In the genomic region with DNA sequence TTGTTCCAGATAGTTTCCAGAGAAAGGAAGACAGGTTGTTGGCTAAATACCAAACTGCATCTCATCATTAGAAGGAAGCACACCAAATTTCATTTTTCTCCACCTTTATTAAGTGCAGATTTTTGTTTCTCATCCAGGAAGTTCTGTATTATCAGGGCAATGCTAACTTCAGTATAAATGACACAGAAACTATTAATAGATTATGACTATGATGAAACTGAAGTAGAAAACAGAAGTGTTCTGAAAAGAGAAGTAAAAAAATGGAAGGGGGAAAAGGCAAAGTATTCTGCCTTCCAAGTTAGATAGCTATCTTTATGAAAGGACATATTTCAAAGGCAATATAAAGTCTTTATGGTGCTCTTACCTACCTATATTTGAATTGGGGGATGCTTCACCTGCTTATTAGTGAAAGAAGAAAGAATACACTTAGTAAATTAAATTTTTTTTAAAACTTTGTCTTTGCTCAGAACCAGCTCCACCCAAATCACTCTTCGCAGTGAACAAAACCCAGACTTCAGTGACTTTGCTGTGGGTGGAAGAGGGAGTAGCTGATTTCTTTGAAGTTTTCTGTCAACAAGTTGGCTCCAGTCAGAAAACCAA, we compare ENCODE assay signal across 1 cellular context.
TF ChIP-seq lines count a peak whose summit lies in the region.

No MANE protein-coding gene starts in this region.

TF ChIP-seq in GM12878, 131 proteins besides CTCF, POLR2A, EP300 and RAD21 (continued from another document):
- TF ChIP-seq, protein P1, sequence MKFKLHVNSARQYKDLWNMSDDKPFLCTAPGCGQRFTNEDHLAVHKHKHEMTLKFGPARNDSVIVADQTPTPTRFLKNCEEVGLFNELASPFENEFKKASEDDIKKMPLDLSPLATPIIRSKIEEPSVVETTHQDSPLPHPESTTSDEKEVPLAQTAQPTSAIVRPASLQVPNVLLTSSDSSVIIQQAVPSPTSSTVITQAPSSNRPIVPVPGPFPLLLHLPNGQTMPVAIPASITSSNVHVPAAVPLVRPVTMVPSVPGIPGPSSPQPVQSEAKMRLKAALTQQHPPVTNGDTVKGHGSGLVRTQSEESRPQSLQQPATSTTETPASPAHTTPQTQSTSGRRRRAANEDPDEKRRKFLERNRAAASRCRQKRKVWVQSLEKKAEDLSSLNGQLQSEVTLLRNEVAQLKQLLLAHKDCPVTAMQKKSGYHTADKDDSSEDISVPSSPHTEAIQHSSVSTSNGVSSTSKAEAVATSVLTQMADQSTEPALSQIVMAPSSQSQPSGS (IDR thresholded peaks at IDR 0.05; ENCODE audit: low read length) = peak; percentile 83
- TF ChIP-seq NBN (IDR thresholded peaks at IDR 0.05) (0 out of 2 replicates have a peak, but pooled peaks have one; percentile 34), CREM (IDR thresholded peaks at IDR 0.05; ENCODE audit: low read depth) (no peak; the same call in 1 of the 2 replicates), HSF1 (IDR thresholded peaks at IDR 0.05; ENCODE audit: low read depth, low read length) (no peak), IKZF2 (IDR thresholded peaks at IDR 0.05) (peak in 1 of 2 experiments; percentile 8; a peak in 2 of 4 replicates), NFIC (IDR thresholded peaks at IDR 0.05; ENCODE audit: low read depth, low read length) (peak; percentile 66; the same call in 1 of the 2 replicates), JUNB (IDR thresholded peaks at IDR 0.05) (peak; percentile 65), WRNIP1 (IDR thresholded peaks at IDR 0.05; ENCODE audit: borderline replicate concordance, low read depth, low read length) (no peak), RCOR1 (conservative IDR thresholded peaks at IDR 0.05; ENCODE audit: low read depth, low read length) (no peak), SIN3A (IDR thresholded peaks at IDR 0.05; ENCODE audit: low read depth, low read length) (no peak), FOS (IDR thresholded peaks at IDR 0.05; ENCODE audit: borderline replicate concordance, extremely low read depth, insufficient read length) (no peak), NFYA (IDR thresholded peaks at IDR 0.05; ENCODE audit: borderline replicate concordance, low read depth, low read length) (no peak)
